In the genomic region with DNA sequence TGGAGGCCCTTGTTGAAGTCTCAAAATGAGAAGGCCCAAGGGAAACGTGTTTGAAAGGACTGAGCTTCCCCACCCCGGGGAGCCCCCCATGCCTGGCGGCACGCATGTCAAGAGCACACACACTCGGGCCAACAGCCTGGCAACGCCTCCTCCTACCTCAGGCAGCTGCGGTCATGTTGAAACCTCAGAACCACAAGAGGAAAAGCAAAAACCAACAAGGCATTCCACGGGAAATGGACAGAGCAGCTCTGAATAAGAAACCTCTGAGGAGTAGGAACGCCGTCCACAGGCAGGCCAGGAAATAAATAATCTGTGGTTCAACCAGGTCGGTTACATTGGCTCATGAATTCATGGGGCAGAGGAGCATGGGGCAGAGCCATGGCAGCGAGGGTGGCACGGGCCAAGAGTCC, we compare ENCODE assay signal across 11 cellular contexts.
DNase-seq lines count a peak whose midpoint lies in the region; ATAC-seq, FAIRE-seq and TF ChIP-seq lines count a peak whose summit lies in the region.
"Had no signal": no experiment of that assay in that cellular context is flagged by ENCODE, and none has a peak within 500 bp of the region (broad histone marks: within the 10 kb centered on the region; RNA-seq: fewer than 3 reads in every experiment).

No MANE protein-coding gene starts in this region.

- H3K4me3 ChIP-seq in RWPE2 (ENCODE audit: severe bottlenecking) (no peak overlapping the region), pancreas (no peak overlapping the region)
- H3K4me3 ChIP-seq: vagina had no signal

- H3K4me1 ChIP-seq in RWPE2 (ENCODE audit: insufficient read depth, poor library complexity, severe bottlenecking), result peaks cover 4% of the 10 kb centered on the region
- H3K4me1 ChIP-seq in pancreas, result no peaks in the 10 kb centered on the region
- H3K4me1 ChIP-seq: vagina had no signal

- 85 to 89% methylated on average over 13 of the region's 13 CpGs for WGBS in pancreas, 2 donors

- intact Hi-C loops in pancreas (cut with DNase I), result no loop called here
- intact Hi-C loops in activated T-helper 2 cell treated with anti-CD3 and anti-CD28 coated beads, Interferon-gamma antibody, Interleukin-2, Interleukin-4, amounts not matched to agents 10 μg/mL and 5 μg/mL and 100 μg/mL, durations not matched to agents 14 hours and 24 hours and 36 hours (cut with micrococcal nuclease), result no loop called here

- H3K4me3 Mint-ChIP-seq in activated T-helper 2 cell treated with anti-CD3 and anti-CD28 coated beads, Interferon-gamma antibody, Interleukin-2, Interleukin-4, amounts not matched to agents 10 μg/mL and 5 μg/mL and 100 μg/mL, durations not matched to agents 14 hours and 24 hours and 36 hours (ENCODE audit: low read depth), result no peak overlapping the region

- no peak overlapping the region for H3K27ac ChIP-seq in RWPE2 (ENCODE audit: poor library complexity, severe bottlenecking)
- no peak overlapping the region for H3K27ac ChIP-seq in pancreas
- H3K27ac ChIP-seq: vagina had no signal

- no peaks in the 10 kb centered on the region for H3K9me3 ChIP-seq in RWPE2 (ENCODE audit: severe bottlenecking)
- H3K9me3 ChIP-seq in pancreas, result no peaks in the 10 kb centered on the region
- H3K9me3 ChIP-seq: vagina had no signal

- no peak for FAIRE-seq in pancreas (lab: Jason Lieb, UNC)

- no peaks in the 10 kb centered on the region for H3K36me3 Mint-ChIP-seq in activated T-helper 2 cell treated with anti-CD3 and anti-CD28 coated beads, Interferon-gamma antibody, Interleukin-2, Interleukin-4, amounts not matched to agents 10 μg/mL and 5 μg/mL and 100 μg/mL, durations not matched to agents 14 hours and 24 hours and 36 hours (ENCODE audit: low read depth)

- DNase-seq in ACHN (peak; percentile 6), H4 (ENCODE audit: low spot score) (peak; percentile 92), RWPE2 (ENCODE audit: low spot score) (peak; percentile 29), fibroblast of peridontal ligament (ENCODE audit: extremely low read depth) (peak; percentile 78), pancreas (no peak), islet precursor cell (no peak), NOMO-1 treated with DMSO at 0.1 percent for 48 hours (lab: John Stamatoyannopoulos, UW; ENCODE audit: unreplicated experiment) (no peak)
- no peak for DNase-seq in activated T-helper 2 cell treated with anti-CD3 and anti-CD28 coated beads, Interferon-gamma antibody, Interleukin-2, Interleukin-4, amounts not matched to agents 10 μg/mL and 5 μg/mL and 100 μg/mL, durations not matched to agents 14 hours and 24 hours and 36 hours (ENCODE audit: low spot score)
- DNase-seq: activated CD4-positive, alpha-beta T cell treated with anti-CD3 and anti-CD28 coated beads for 48 hours; NCI-H524 treated with DMSO at 0.1 percent for 48 hours had no signal

- in situ Hi-C loops in ACHN (cut with HindIII; ENCODE audit: low pct_ligation_motif_present, low pct_unique_long_range_greater_than_20kb, low sequenced_read_pairs), result no loop called here

- peaks cover 5% of the 10 kb centered on the region for H3K4me1 Mint-ChIP-seq in activated T-helper 2 cell treated with anti-CD3 and anti-CD28 coated beads, Interferon-gamma antibody, Interleukin-2, Interleukin-4, amounts not matched to agents 10 μg/mL and 5 μg/mL and 100 μg/mL, durations not matched to agents 14 hours and 24 hours and 36 hours (ENCODE audit: low read depth)

- ATAC-seq in RWPE2 (ENCODE audit: low read depth), result peak; percentile 47
- ATAC-seq in pancreas, result no peak

- no peaks in the 10 kb centered on the region for H3K9me3 Mint-ChIP-seq in activated T-helper 2 cell treated with anti-CD3 and anti-CD28 coated beads, Interferon-gamma antibody, Interleukin-2, Interleukin-4, amounts not matched to agents 10 μg/mL and 5 μg/mL and 100 μg/mL, durations not matched to agents 14 hours and 24 hours and 36 hours

- H3K27ac Mint-ChIP-seq in activated T-helper 2 cell treated with anti-CD3 and anti-CD28 coated beads, Interferon-gamma antibody, Interleukin-2, Interleukin-4, amounts not matched to agents 10 μg/mL and 5 μg/mL and 100 μg/mL, durations not matched to agents 14 hours and 24 hours and 36 hours, result no peak overlapping the region

- H3K27me3 Mint-ChIP-seq in activated T-helper 2 cell treated with anti-CD3 and anti-CD28 coated beads, Interferon-gamma antibody, Interleukin-2, Interleukin-4, amounts not matched to agents 10 μg/mL and 5 μg/mL and 100 μg/mL, durations not matched to agents 14 hours and 24 hours and 36 hours (ENCODE audit: low read depth), result peaks cover 12% of the 10 kb centered on the region

- H3K27me3 ChIP-seq in RWPE2 (ENCODE audit: insufficient read depth, poor library complexity, severe bottlenecking), result no peaks in the 10 kb centered on the region
- no peaks in the 10 kb centered on the region for H3K27me3 ChIP-seq in pancreas
- H3K27me3 ChIP-seq: vagina had no signal

- TF ChIP-seq CTCF in RWPE2 (IDR thresholded peaks at IDR 0.05; ENCODE audit: poor library complexity, severe bottlenecking), result no peak
- no peak for TF ChIP-seq CTCF in pancreas (IDR thresholded peaks at IDR 0.05)

- H3K36me3 ChIP-seq in RWPE2 (ENCODE audit: low read depth) (no peaks in the 10 kb centered on the region), pancreas (no peaks in the 10 kb centered on the region)
- H3K36me3 ChIP-seq: vagina had no signal

Comparison
In these comparisons a context has a peak if more than half of its experiments do, and no peak if none do; other contexts are left out.
1. DNase-seq: peak in ACHN (single experiment), H4 (single experiment), RWPE2 (single experiment) and fibroblast of peridontal ligament (single experiment); none in pancreas (0 of 6), activated T-helper 2 cell treated with anti-CD3 and anti-CD28 coated beads, Interferon-gamma antibody, Interleukin-2, Interleukin-4, amounts not matched to agents 10 μg/mL and 5 μg/mL and 100 μg/mL, durations not matched to agents 14 hours and 24 hours and 36 hours (single experiment), islet precursor cell (single experiment) and NOMO-1 treated with DMSO at 0.1 percent for 48 hours (single experiment).